In genomic region chr18:8707946-8708345, GRCh38 we compare ENCODE assay signal across 11 cellular contexts. TPM values are rescaled to one million over a fixed set of nuclear protein-coding genes. Genes with fewer than 3 reads are reported as not detected.
DNase-seq lines count a peak whose midpoint lies in the region; ATAC-seq, FAIRE-seq and TF ChIP-seq lines count a peak whose summit lies in the region.
"Had no signal": no experiment of that assay in that cellular context is flagged by ENCODE, and none has a peak within 500 bp of the region (broad histone marks: within the 10 kb centered on the region; RNA-seq: fewer than 3 reads in every experiment).

No MANE protein-coding gene starts in this region.

- no peaks in the 10 kb centered on the region for H3K9me3 Mint-ChIP-seq in astrocyte (ENCODE audit: unreplicated experiment)

- H2BK5ac ChIP-seq in mesenchymal stem cell (ENCODE audit: low read depth, low read length, poor library complexity, severe bottlenecking) = no peak overlapping the region

- no peak for TF ChIP-seq CTCF in astrocyte (IDR thresholded peaks at IDR 0.05; ENCODE audit: insufficient read depth, low read depth, low read length)
- no peak for TF ChIP-seq CTCF in transverse colon (IDR thresholded peaks at IDR 0.05)
- TF ChIP-seq CTCF in thyroid gland (IDR thresholded peaks at IDR 0.05) = no peak

- peak overlapping the region; percentile 92 for H3K9ac ChIP-seq in astrocyte (ENCODE audit: low read length)
- H3K9ac ChIP-seq in mesenchymal stem cell (ENCODE audit: low read length) = peak overlapping the region; percentile 95

- H4K20me1 ChIP-seq in astrocyte (ENCODE audit: insufficient read depth, low read length) = peaks cover 47% of the 10 kb centered on the region

- H3K79me1 ChIP-seq in mesenchymal stem cell (replicated peaks; ENCODE audit: low read length, poor library complexity, severe bottlenecking) = peaks cover 5% of the 10 kb centered on the region

- H3K9me3 ChIP-seq in astrocyte (ENCODE audit: insufficient read depth, low read depth, low read length) (no peaks in the 10 kb centered on the region), mesenchymal stem cell (ENCODE audit: control insufficient read depth, low read length) (no peaks in the 10 kb centered on the region), transverse colon (no peaks in the 10 kb centered on the region), thyroid gland (no peaks in the 10 kb centered on the region)
- H3K9me3 ChIP-seq: adrenal gland had no signal

- no peak for ATAC-seq in HG03139 (IDR thresholded peaks at IDR 0.05; ENCODE audit: unreplicated experiment)
- ATAC-seq: GM12878 had no signal

- in situ Hi-C loops in transverse colon (cut with MboI; ENCODE audit: low pct_ligation_motif_present in 1 of 4, low pct_unique_long_range_greater_than_20kb in 1 of 4, low sequenced_read_pairs in 3 of 4) = loop anchor here in 1 of 4 donors (10.0 kb wide), 1 partner anchor 277 kb away; no protein-coding TSS in a partner anchor

- peaks cover 5% of the 10 kb centered on the region for H3K36me3 ChIP-seq in astrocyte (ENCODE audit: insufficient read depth, low read length)
- peaks cover 25 to 35% of the 10 kb centered on the region in 2 experiments for H3K36me3 ChIP-seq in mesenchymal stem cell (ENCODE audit: control insufficient read depth in 1 of 2, insufficient read depth in 2 of 2, low read depth in 1 of 2, low read length in 2 of 2)
- no peaks in the 10 kb centered on the region for H3K36me3 ChIP-seq in transverse colon
- H3K36me3 ChIP-seq in thyroid gland = no peaks in the 10 kb centered on the region
- H3K36me3 ChIP-seq: adrenal gland had no signal

- H2BK120ac ChIP-seq in mesenchymal stem cell (ENCODE audit: low read depth, low read length) = no peak overlapping the region

- H3K4me3 Mint-ChIP-seq in astrocyte (ENCODE audit: unreplicated experiment) = peak overlapping the region; percentile 100

- TF ChIP-seq POLR2A in transverse colon (IDR thresholded peaks at IDR 0.05) (no peak), GM12891 (IDR thresholded peaks at IDR 0.05; ENCODE audit: low read depth, low read length) (no peak), thyroid gland (IDR thresholded peaks at IDR 0.05) (no peak)

- H3K27me3 Mint-ChIP-seq in astrocyte (ENCODE audit: low read depth, unreplicated experiment) = no peaks in the 10 kb centered on the region

- H3K14ac ChIP-seq in mesenchymal stem cell (ENCODE audit: low read length in 2 of 2) = no peak overlapping the region

- peaks cover 15% of the 10 kb centered on the region for H3K4me1 Mint-ChIP-seq in astrocyte (ENCODE audit: low read depth, unreplicated experiment)

- H3K4me3 ChIP-seq in astrocyte (ENCODE audit: insufficient read depth, low read depth, low read length) = peak overlapping the region; percentile 84
- H3K4me3 ChIP-seq in mesenchymal stem cell (ENCODE audit: insufficient read depth in 1 of 2, low read depth in 1 of 2, low read length in 2 of 2) = peak overlapping the region in 1 of 2 experiments; percentile 96
- H3K4me3 ChIP-seq in transverse colon = peak overlapping the region in 3 of 4 donors; percentile 53 to 65 (median 61)
- no peak overlapping the region for H3K4me3 ChIP-seq in thyroid gland (replicated peaks in 1 of 3)
- H3K4me3 ChIP-seq: GM12878 had no signal

- intact Hi-C loops in transverse colon (cut with DNase I; ENCODE audit: low total_unique reads) (loop anchor here (5.0 to 10.0 kb wide), 2 partner anchors 67 to 429 kb away; partner anchors contain the start of gene ANKRD12), thyroid gland (cut with DNase I) (no loop called here)

- FAIRE-seq in astrocyte (lab: Jason Lieb, UNC) = peak; percentile 23
- FAIRE-seq in GM12891 (lab: Jason Lieb, UNC) = no peak
- FAIRE-seq: GM12878 had no signal

- no peak overlapping the region for H3K4ac ChIP-seq in mesenchymal stem cell (ENCODE audit: low read depth in 1 of 2, low read length in 2 of 2)

- peak; percentile 35 for DNase-seq in NCI-H510A treated with DMSO at 0.1 percent for 48 hours (lab: John Stamatoyannopoulos, UW)
- DNase-seq in NCI-H510A (lab: John Stamatoyannopoulos, UW) = no peak
- no peak for DNase-seq in astrocyte (ENCODE audit: low read depth)
- DNase-seq in mesenchymal stem cell = no peak
- no peak for DNase-seq in transverse colon
- no peak for DNase-seq in GM12891 (ENCODE audit: insufficient read length, low spot score)
- DNase-seq in thyroid gland = no peak
- DNase-seq: activated CD4-positive, alpha-beta T cell treated with anti-CD3 and anti-CD28 coated beads, Interleukin-2, amount 50 U/mL, for 1 hour had no signal

- H4K8ac ChIP-seq in mesenchymal stem cell (ENCODE audit: low read length) = no peak overlapping the region

- no peak overlapping the region for H2BK15ac ChIP-seq in mesenchymal stem cell (ENCODE audit: low read depth, poor library complexity, severe bottlenecking)

- TF ChIP-seq EP300 in transverse colon (IDR thresholded peaks at IDR 0.05; ENCODE audit: low read depth) = no peak

- H2AFZ ChIP-seq in astrocyte (ENCODE audit: low read depth, low read length) (no peak overlapping the region), mesenchymal stem cell (ENCODE audit: low read depth, low read length) (no peak overlapping the region)

- no peak overlapping the region for H3K23ac ChIP-seq in mesenchymal stem cell (ENCODE audit: low read length in 2 of 2)

- no peaks in the 10 kb centered on the region for H3K27me3 ChIP-seq in astrocyte (ENCODE audit: insufficient read depth, low read length)
- no peaks in the 10 kb centered on the region for H3K27me3 ChIP-seq in mesenchymal stem cell (ENCODE audit: control insufficient read depth in 1 of 2, insufficient read depth in 1 of 2, low read length in 2 of 2)
- peaks cover 73% of the 10 kb centered on the region for H3K27me3 ChIP-seq in transverse colon
- no peaks in the 10 kb centered on the region for H3K27me3 ChIP-seq in thyroid gland

- peaks cover 10% of the 10 kb centered on the region for H3K36me3 Mint-ChIP-seq in astrocyte (ENCODE audit: low read depth, unreplicated experiment)

- no peak overlapping the region for H3K18ac ChIP-seq in mesenchymal stem cell (ENCODE audit: low read depth in 1 of 2, low read length in 2 of 2)

- 40% methylated on average over 1 of the region's 1 CpG for WGBS in mesenchymal stem cell
- WGBS in transverse colon (ENCODE audit: low coverage in 1 of 2), 2 donors = 38 to 67% methylated on average over 1 of the region's 1 CpG
- WGBS in thyroid gland, 2 donors = 93 to 98% methylated on average over 1 of the region's 1 CpG

- H4K91ac ChIP-seq in mesenchymal stem cell (ENCODE audit: low read length) = no peak overlapping the region

- H3K4me1 ChIP-seq in astrocyte (ENCODE audit: insufficient read depth, low read length) (peaks cover 26% of the 10 kb centered on the region), mesenchymal stem cell (ENCODE audit: control insufficient read depth, insufficient read depth, low read depth, low read length) (peaks cover 25% of the 10 kb centered on the region), transverse colon (peaks cover 0 to 22% (median 8%) of the 10 kb centered on the region in 4 donors), thyroid gland (peaks cover 6 to 19% of the 10 kb centered on the region in 2 donors)

- no peak overlapping the region for H3K27ac Mint-ChIP-seq in astrocyte (ENCODE audit: unreplicated experiment)

- no peak overlapping the region for H2AK5ac ChIP-seq in mesenchymal stem cell (ENCODE audit: low read length, severe bottlenecking)

- no peak overlapping the region for H2BK12ac ChIP-seq in mesenchymal stem cell (ENCODE audit: low read length in 2 of 2)

- peaks cover 66% of the 10 kb centered on the region for H3K79me2 ChIP-seq in astrocyte (ENCODE audit: insufficient read depth, low read length)

- H3K4me2 ChIP-seq in astrocyte (ENCODE audit: low read length) = peak overlapping the region; percentile 99
- peak overlapping the region; percentile 70 for H3K4me2 ChIP-seq in mesenchymal stem cell (ENCODE audit: low read length, poor library complexity, severe bottlenecking)

- H3K27ac ChIP-seq in astrocyte (ENCODE audit: low read depth, low read length) = no peak overlapping the region
- peak overlapping the region; percentile 85 for H3K27ac ChIP-seq in mesenchymal stem cell (ENCODE audit: low read length, poor library complexity, severe bottlenecking)
- peak overlapping the region; percentile 78 to 93 (median 88) for H3K27ac ChIP-seq in transverse colon
- no peak overlapping the region for H3K27ac ChIP-seq in thyroid gland

TF ChIP-seq in GM12891, 5 proteins besides CTCF, POLR2A, EP300 and RAD21:
- TF ChIP-seq TAF1 (IDR thresholded peaks at IDR 0.05; ENCODE audit: low read depth, low read length) (no peak), PAX5 (IDR thresholded peaks at IDR 0.05; ENCODE audit: insufficient read depth, low read length, severe bottlenecking) (no peak), POLR2AphosphoS5 (IDR thresholded peaks at IDR 0.05; ENCODE audit: low read depth, low read length) (no peak), POU2F2 (IDR thresholded peaks at IDR 0.05; ENCODE audit: low read depth, low read length) (no peak), SPI1 (IDR thresholded peaks at IDR 0.05; ENCODE audit: low read depth, low read length) (no peak)

RNA-seq across cellular contexts. Expression of gene MTCL1, which starts 2.6 kb away (rescaled TPM):
- total RNA-seq in astrocyte = 48.6 and 59.3 TPM in 2 replicates
- polyA plus RNA-seq in mesenchymal stem cell (2013, experiment 1 of 2) = 15.4 TPM
- polyA plus RNA-seq in mesenchymal stem cell (2013, experiment 2 of 2) = 15.4 TPM
- total RNA-seq in transverse colon = 10 to 100 TPM; 12.3 to 35.9 (median 26.1) TPM
- polyA plus RNA-seq in GM12891 (2012; ENCODE audit: low read depth, missing spikeins) = 0.21 TPM
- total RNA-seq in thyroid gland = 1 to 10 TPM; 2.0 to 3.2 (median 2.5) TPM

Comparison
In these comparisons a context has a peak if more than half of its experiments do, and no peak if none do; other contexts are left out.
1. H3K27ac ChIP-seq: peak in mesenchymal stem cell (single experiment) and transverse colon (4 of 4); none in astrocyte (single experiment) and thyroid gland (0 of 3).
2. H3K4me3 ChIP-seq: peak in astrocyte (single experiment) and transverse colon (3 of 4); none in thyroid gland (0 of 3).